Comparison of ENCODE assay signal across 8 cellular contexts in genomic region chr12:4649358-4649661, GRCh38. TPM values are rescaled to one million over a fixed set of nuclear protein-coding genes. Genes with fewer than 3 reads are reported as not detected.
DNase-seq lines count a peak whose midpoint lies in the region; ATAC-seq and TF ChIP-seq lines count a peak whose summit lies in the region.

No MANE protein-coding gene starts in this region.

- WGBS in lower leg skin, 2 donors = 0% methylated on average over 6 of the region's 6 CpGs
- 0 to 1% methylated on average over 6 of the region's 6 CpGs for WGBS in tibial nerve, 2 donors

- H3K9me3 ChIP-seq in tibial nerve = no peaks in the 10 kb centered on the region

- CTCF ChIA-PET in activated CD8-positive, alpha-beta memory T cell treated with anti-CD3 and anti-CD28 coated beads, Interleukin-2, amount 10 ng/mL, durations not matched to agents 7 days and 5 days (lab: Charles Lee) = interaction anchor here (0.7 to 1.8 kb wide), 7 partner anchors 14 to 462 kb away, joined by 3 to 14 read pairs (median 4); no protein-coding TSS in a partner anchor

- H3K36me3 Mint-ChIP-seq in activated CD8-positive, alpha-beta memory T cell treated with anti-CD3 and anti-CD28 coated beads, Interleukin-2, amount 10 ng/mL, durations not matched to agents 7 days and 5 days = peaks cover 1% of the 10 kb centered on the region

- TF ChIP-seq EP300 in tibial nerve (IDR thresholded peaks at IDR 0.05) = no peak

- no peaks in the 10 kb centered on the region for H3K27me3 ChIP-seq in tibial nerve

- peaks cover 0 to 43% (median 16%) of the 10 kb centered on the region in 4 donors for H3K4me1 ChIP-seq in tibial nerve

- H3K36me3 ChIP-seq in tibial nerve = peaks cover 0 to 3% (median 0%) of the 10 kb centered on the region in 3 donors

- ATAC-seq in activated CD8-positive, alpha-beta memory T cell treated with anti-CD3 and anti-CD28 coated beads, Interleukin-2, amount 10 ng/mL, durations not matched to agents 7 days and 5 days = no peak
- no peak for ATAC-seq in GM21360 (IDR thresholded peaks at IDR 0.05; ENCODE audit: unreplicated experiment)

- H3K9me3 Mint-ChIP-seq in activated CD8-positive, alpha-beta memory T cell treated with anti-CD3 and anti-CD28 coated beads, Interleukin-2, amount 10 ng/mL, durations not matched to agents 7 days and 5 days (ENCODE audit: low read depth) = no peaks in the 10 kb centered on the region

- H3K4me3 Mint-ChIP-seq in activated CD8-positive, alpha-beta memory T cell treated with anti-CD3 and anti-CD28 coated beads, Interleukin-2, amount 10 ng/mL, durations not matched to agents 7 days and 5 days = peak overlapping the region; percentile 90

- in situ Hi-C loops in astrocyte of the spinal cord (cut with HindIII; ENCODE audit: low sequenced_read_pairs) = no loop called here

- peak overlapping the region; percentile 65 to 91 (median 88) for H3K27ac ChIP-seq in tibial nerve

- H3K27me3 Mint-ChIP-seq in activated CD8-positive, alpha-beta memory T cell treated with anti-CD3 and anti-CD28 coated beads, Interleukin-2, amount 10 ng/mL, durations not matched to agents 7 days and 5 days = no peaks in the 10 kb centered on the region

- H3K4me3 ChIP-seq in astrocyte of the spinal cord (ENCODE audit: low read depth, low read length) (peak overlapping the region; percentile 73), lower leg skin (ENCODE audit: low read depth, poor library complexity, severe bottlenecking) (peak overlapping the region; percentile 61), tibial nerve (peak overlapping the region; percentile 56 to 91 (median 73))

- H3K27ac Mint-ChIP-seq in activated CD8-positive, alpha-beta memory T cell treated with anti-CD3 and anti-CD28 coated beads, Interleukin-2, amount 10 ng/mL, durations not matched to agents 7 days and 5 days = peak overlapping the region; percentile 88

- intact Hi-C loops in lower leg skin (cut with DNase I; ENCODE audit: low total_unique reads) = no loop called here

- H3K4me1 Mint-ChIP-seq in activated CD8-positive, alpha-beta memory T cell treated with anti-CD3 and anti-CD28 coated beads, Interleukin-2, amount 10 ng/mL, durations not matched to agents 7 days and 5 days = peaks cover 48% of the 10 kb centered on the region

- no peak for TF ChIP-seq CTCF in astrocyte of the spinal cord (IDR thresholded peaks at IDR 0.05; ENCODE audit: low read depth, low read length)
- TF ChIP-seq CTCF in lower leg skin (IDR thresholded peaks at IDR 0.05) = no peak
- no peak for TF ChIP-seq CTCF in tibial nerve (IDR thresholded peaks at IDR 0.05)

- no peak for DNase-seq in activated CD8-positive, alpha-beta memory T cell treated with anti-CD3 and anti-CD28 coated beads, Interleukin-2, amount 10 ng/mL, durations not matched to agents 7 days and 5 days
- DNase-seq in activated CD8-positive, alpha-beta memory T cell treated with anti-CD3 and anti-CD28 coated beads for 24 hours = no peak
- DNase-seq in astrocyte of the spinal cord (ENCODE audit: low read depth, low spot score) (no peak), lower leg skin (ENCODE audit: low spot score in 2 of 2) (no peak), tibial nerve (ENCODE audit: low spot score in 2 of 2) (no peak), NCI-H69 (lab: John Stamatoyannopoulos, UW) (no peak)
- DNase-seq in stimulated activated CD4-positive, alpha-beta T cell treated with anti-CD3 and anti-CD28 coated beads, Interleukin-4, amount 100 ng/mL, for 1 hour = no peak

- TF ChIP-seq POLR2A in lower leg skin (IDR thresholded peaks at IDR 0.05) (no peak), tibial nerve (IDR thresholded peaks at IDR 0.05) (no peak)

RNA-seq across cellular contexts. Expression of gene NDUFA9, which starts 0.4 kb away (rescaled TPM):
- 100 to 1,000 TPM; 122 to 125 TPM for total RNA-seq in activated CD8-positive, alpha-beta memory T cell treated with anti-CD3 and anti-CD28 coated beads, Interleukin-2, amount 10 ng/mL, durations not matched to agents 7 days and 5 days
- total RNA-seq in lower leg skin (10 to 100 TPM; 22.9 to 61.8 (median 39.4) TPM), tibial nerve (10 to 100 TPM; 14.0 to 34.5 (median 29.4) TPM)

RNA-seq across cellular contexts. Expression of gene AKAP3, which starts 0.5 kb away (rescaled TPM):
- total RNA-seq in activated CD8-positive, alpha-beta memory T cell treated with anti-CD3 and anti-CD28 coated beads, Interleukin-2, amount 10 ng/mL, durations not matched to agents 7 days and 5 days = 1 to 10 TPM; 2.6 to 3.5 TPM
- 1 to 10 TPM in 2 of 4 donors, under 1 TPM in 2; 0.61 to 1.4 (median 1.0) TPM for total RNA-seq in lower leg skin
- total RNA-seq in tibial nerve = 1 to 10 TPM in 1 of 4 donors, under 1 TPM in 3; 0.20 to 3.7 (median 0.46) TPM
